Comparison of ENCODE assay signal across 8 cellular contexts in genomic region chr11:88337342-88338222, GRCh38. TPM values are rescaled to one million over a fixed set of nuclear protein-coding genes. Genes with fewer than 3 reads are reported as not detected.
DNase-seq lines count a peak whose midpoint lies in the region; ATAC-seq and TF ChIP-seq lines count a peak whose summit lies in the region.

TSS of gene CTSC (minus strand) at chr11:88337736. CDS start at chr11:88337672, 64 bp downstream.

- H3K27me3 ChIP-seq in NT2/D1 (ENCODE audit: insufficient read depth, insufficient read length): no peaks in the 10 kb centered on the region

- peak within 1 kb of the TSS; percentile 85 for H3K4me3 ChIP-seq in NT2/D1 (ENCODE audit: insufficient read length, low read depth)

- H3K9me3 Mint-ChIP-seq in activated CD8-positive, alpha-beta memory T cell treated with anti-CD3 and anti-CD28 coated beads, Interleukin-2, amount 10 ng/mL, durations not matched to agents 7 days and 5 days (ENCODE audit: low read depth): no peaks in the 10 kb centered on the region
- H3K9me3 Mint-ChIP-seq in endothelial cell (ENCODE audit: unreplicated experiment): no peaks in the 10 kb centered on the region

- peak; percentile 88 for DNase-seq in CMK (ENCODE audit: low read depth)
- peak; percentile 86 for DNase-seq in HPDE6-E6E7 (ENCODE audit: extremely low spot score)
- peak; percentile 72 for DNase-seq in NT2/D1 (ENCODE audit: low read depth, low spot score)
- peak; percentile 98 for DNase-seq in activated CD8-positive, alpha-beta memory T cell treated with anti-CD3 and anti-CD28 coated beads, Interleukin-2, amount 10 ng/mL, durations not matched to agents 7 days and 5 days
- peak; percentile 93 for DNase-seq in endothelial cell (ENCODE audit: low spot score)
- DNase-seq in midbrain (lab: John Stamatoyannopoulos, UW): peak; percentile 65
- DNase-seq in stimulated activated CD8-positive, alpha-beta memory T cell treated with anti-CD3 and anti-CD28 coated beads, Interleukin-2, amount 100 ng/mL, for 1 hour (ENCODE audit: low read depth in 2 of 2): peak; percentile 82 to 83

- peaks cover 26% of the 10 kb centered on the region for H3K36me3 ChIP-seq in NT2/D1 (ENCODE audit: insufficient read depth, insufficient read length, low read length)

- no peaks in the 10 kb centered on the region for H3K4me1 ChIP-seq in NT2/D1 (ENCODE audit: insufficient read depth, insufficient read length)

- peak within 1 kb of the TSS; percentile 95 for H3K27ac Mint-ChIP-seq in activated CD8-positive, alpha-beta memory T cell treated with anti-CD3 and anti-CD28 coated beads, Interleukin-2, amount 10 ng/mL, durations not matched to agents 7 days and 5 days
- H3K27ac Mint-ChIP-seq in endothelial cell (ENCODE audit: unreplicated experiment): peak within 1 kb of the TSS; percentile 82

- H3K36me3 Mint-ChIP-seq in activated CD8-positive, alpha-beta memory T cell treated with anti-CD3 and anti-CD28 coated beads, Interleukin-2, amount 10 ng/mL, durations not matched to agents 7 days and 5 days: peaks cover 41% of the 10 kb centered on the region
- peaks cover 13% of the 10 kb centered on the region for H3K36me3 Mint-ChIP-seq in endothelial cell (ENCODE audit: low read depth, unreplicated experiment)

- H3K9ac ChIP-seq in NT2/D1 (ENCODE audit: insufficient read length, low read depth): peak within 1 kb of the TSS; percentile 94

- peaks cover 58% of the 10 kb centered on the region for H3K4me1 Mint-ChIP-seq in activated CD8-positive, alpha-beta memory T cell treated with anti-CD3 and anti-CD28 coated beads, Interleukin-2, amount 10 ng/mL, durations not matched to agents 7 days and 5 days
- peaks cover 20% of the 10 kb centered on the region for H3K4me1 Mint-ChIP-seq in endothelial cell (ENCODE audit: unreplicated experiment)

- no peak for TF ChIP-seq CTCF in endothelial cell (IDR thresholded peaks at IDR 0.05; ENCODE audit: unreplicated experiment)

- peak; percentile 82 for ATAC-seq in GM19468 (IDR thresholded peaks at IDR 0.05; ENCODE audit: extremely low read depth, unreplicated experiment)
- ATAC-seq in activated CD8-positive, alpha-beta memory T cell treated with anti-CD3 and anti-CD28 coated beads, Interleukin-2, amount 10 ng/mL, durations not matched to agents 7 days and 5 days: peak; percentile 89

- no peaks in the 10 kb centered on the region for H3K9me3 ChIP-seq in NT2/D1 (ENCODE audit: insufficient read depth, low read length)

- peak within 1 kb of the TSS; percentile 93 for H3K4me3 Mint-ChIP-seq in activated CD8-positive, alpha-beta memory T cell treated with anti-CD3 and anti-CD28 coated beads, Interleukin-2, amount 10 ng/mL, durations not matched to agents 7 days and 5 days
- peak within 1 kb of the TSS; percentile 99 for H3K4me3 Mint-ChIP-seq in endothelial cell (ENCODE audit: unreplicated experiment)

- CTCF ChIA-PET in activated CD8-positive, alpha-beta memory T cell treated with anti-CD3 and anti-CD28 coated beads, Interleukin-2, amount 10 ng/mL, durations not matched to agents 7 days and 5 days (lab: Charles Lee): interaction anchor here (0.8 to 4.7 kb wide), 11 partner anchors 8 to 208 kb away, joined by 3 to 44 read pairs (median 4); no protein-coding TSS in a partner anchor

- no peaks in the 10 kb centered on the region for H3K27me3 Mint-ChIP-seq in activated CD8-positive, alpha-beta memory T cell treated with anti-CD3 and anti-CD28 coated beads, Interleukin-2, amount 10 ng/mL, durations not matched to agents 7 days and 5 days
- H3K27me3 Mint-ChIP-seq in endothelial cell (ENCODE audit: unreplicated experiment): no peaks in the 10 kb centered on the region

RNA-seq across cellular contexts. Expression of gene CTSC, which starts in this region (rescaled TPM):
- total RNA-seq in activated CD8-positive, alpha-beta memory T cell treated with anti-CD3 and anti-CD28 coated beads, Interleukin-2, amount 10 ng/mL, durations not matched to agents 7 days and 5 days: 100 to 1,000 TPM; 287 to 292 TPM
- total RNA-seq in endothelial cell (ENCODE audit: unreplicated experiment): 162 TPM

Comparison
In these comparisons a context has a peak if more than half of its experiments do, and no peak if none do; other contexts are left out.
1. Peak in every context shown above with its lines: DNase-seq, ATAC-seq and H3K4me3 ChIP-seq.